1 cellular context compared by ENCODE assay signal in genomic region chr6:75283907-75284284, GRCh38.
TF ChIP-seq lines count a peak whose summit lies in the region.

No MANE protein-coding gene starts in this region.

TF ChIP-seq in GM23338, 12 proteins besides CTCF, POLR2A, EP300 and RAD21 (continued from another document):
- TF ChIP-seq ZNF462 (CRISPR knock-in tag; IDR thresholded peaks at IDR 0.05) (no peak), JUNB (IDR thresholded peaks at IDR 0.05; ENCODE audit: unreplicated experiment) (no peak), ETS1 (IDR thresholded peaks at IDR 0.05) (no peak)
